ENCODE assay signal across 8 cellular contexts in the genomic region with DNA sequence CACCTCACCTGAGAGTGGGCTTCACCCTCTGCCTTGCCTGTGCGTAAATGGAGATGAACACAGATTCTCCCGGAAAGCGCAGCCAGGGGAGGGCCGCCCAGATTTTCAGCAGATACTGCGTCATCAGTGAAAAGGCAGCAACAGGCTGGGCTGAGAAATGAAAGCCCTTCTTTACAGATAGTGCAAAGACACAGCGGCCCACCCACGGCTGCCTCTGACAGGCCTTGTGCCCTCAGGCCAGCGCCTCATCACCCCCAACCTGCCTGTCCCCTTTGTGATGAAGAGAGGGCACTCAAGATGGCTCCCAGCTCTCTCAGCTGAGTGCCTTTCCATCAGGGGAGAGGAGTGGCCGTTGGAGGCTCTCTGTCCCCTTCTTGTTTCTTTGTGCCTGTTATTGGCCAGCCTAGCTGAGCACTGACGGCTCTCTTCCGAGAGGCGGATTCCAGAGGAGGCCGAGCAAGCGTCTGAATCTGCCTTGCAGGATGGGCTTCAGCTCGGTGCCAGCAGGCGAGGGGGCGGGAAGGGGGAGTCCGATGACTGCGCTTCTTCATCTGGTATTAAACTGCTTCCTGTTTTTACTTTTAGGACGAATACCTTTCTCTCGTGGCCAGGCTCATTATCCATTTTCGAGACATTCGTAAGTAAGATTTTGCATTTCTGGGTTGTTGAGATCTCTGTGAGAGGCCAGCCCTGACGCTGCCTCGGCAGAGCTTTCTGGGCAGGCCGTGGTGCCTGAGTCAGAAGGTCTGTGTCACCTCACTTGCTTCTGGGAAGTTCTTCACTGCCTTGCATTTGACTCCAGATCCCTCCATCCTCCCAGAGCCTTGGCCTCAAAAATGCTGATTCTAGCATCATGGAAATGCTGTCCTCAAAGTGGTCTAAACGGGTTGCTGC. TPM values are rescaled to one million over a fixed set of nuclear protein-coding genes. Genes with fewer than 3 reads are reported as not detected.
DNase-seq lines count a peak whose midpoint lies in the region; ATAC-seq and TF ChIP-seq lines count a peak whose summit lies in the region.

No MANE protein-coding gene starts in this region.

- DNase-seq in CD4-positive, alpha-beta T cell = peak; percentile 32 to 65 (median 54)
- peak; percentile 46 to 49 for DNase-seq in activated CD4-positive, alpha-beta T cell treated with anti-CD3 and anti-CD28 coated beads, Interleukin-2, amount 50 U/mL, for 4 hours
- DNase-seq in effector memory CD4-positive, alpha-beta T cell = peak in 2 of 3 donors; percentile 20 to 49
- DNase-seq in NCI-H1930 (lab: John Stamatoyannopoulos, UW) (no peak), NCI-H524 treated with DMSO at 0.1 percent for 48 hours (lab: John Stamatoyannopoulos, UW) (no peak)

- H3K4me1 ChIP-seq in effector memory CD4-positive, alpha-beta T cell (ENCODE audit: control insufficient read depth, insufficient read depth, low read length, poor library complexity, severe bottlenecking) = peaks cover 85% of the 10 kb centered on the region
- H3K4me1 ChIP-seq in mucosa of rectum (ENCODE audit: control insufficient read depth in 2 of 2, insufficient read depth in 2 of 2, low read length in 2 of 2) (peaks cover 37 to 40% of the 10 kb centered on the region in 2 donors), stomach smooth muscle (ENCODE audit: control insufficient read depth, insufficient read depth, low read length) (peaks cover 55% of the 10 kb centered on the region)

- H3K36me3 Mint-ChIP-seq in CD4-positive, alpha-beta T cell (ENCODE audit: low read depth) = peaks cover 67% of the 10 kb centered on the region

- H3K27me3 Mint-ChIP-seq in CD4-positive, alpha-beta T cell = no peaks in the 10 kb centered on the region

- H3K9ac ChIP-seq in mucosa of rectum (ENCODE audit: low read depth in 1 of 2, low read length in 2 of 2) = peak overlapping the region; percentile 51 to 54
- H3K9ac ChIP-seq in stomach smooth muscle (ENCODE audit: low read length in 2 of 2) = peak overlapping the region; percentile 46 to 55

- no peaks in the 10 kb centered on the region for H3K27me3 ChIP-seq in CD4-positive, alpha-beta T cell (ENCODE audit: control insufficient read depth, insufficient read depth, low read length)
- no peaks in the 10 kb centered on the region for H3K27me3 ChIP-seq in effector memory CD4-positive, alpha-beta T cell (replicated peaks; ENCODE audit: control insufficient read depth, insufficient read depth, low read length, poor library complexity, severe bottlenecking)
- H3K27me3 ChIP-seq in mucosa of rectum (ENCODE audit: control insufficient read depth in 2 of 2, insufficient read depth in 2 of 2, low read length in 2 of 2) (no peaks in the 10 kb centered on the region), stomach smooth muscle (ENCODE audit: control insufficient read depth in 1 of 2, insufficient read depth in 2 of 2, low read length in 2 of 2) (no peaks in the 10 kb centered on the region)

- H3K4me3 Mint-ChIP-seq in CD4-positive, alpha-beta T cell = peak overlapping the region; percentile 87

- POLR2A ChIA-PET in CD4-positive, alpha-beta T cell (lab: Charles Lee) = interaction anchor here (0.7 to 11.1 kb wide), 6 partner anchors 7 to 152 kb away, joined by 3 to 343 read pairs (median 26); a partner anchor contains a TSS

- H3K9me3 ChIP-seq in CD4-positive, alpha-beta T cell (ENCODE audit: control insufficient read depth, low read length) = no peaks in the 10 kb centered on the region
- no peaks in the 10 kb centered on the region for H3K9me3 ChIP-seq in effector memory CD4-positive, alpha-beta T cell (ENCODE audit: control insufficient read depth, low read length)
- H3K9me3 ChIP-seq in mucosa of rectum (ENCODE audit: control insufficient read depth in 2 of 2, low read length in 2 of 2) = no peaks in the 10 kb centered on the region
- no peaks in the 10 kb centered on the region for H3K9me3 ChIP-seq in stomach smooth muscle (ENCODE audit: control insufficient read depth in 2 of 2, low read length in 2 of 2)

- CTCF ChIA-PET in CD4-positive, alpha-beta T cell (lab: Charles Lee) = interaction anchor here (1.1 to 8.5 kb wide), 5 partner anchors 15 to 55 kb away, joined by 3 to 107 read pairs (median 4); a partner anchor contains a TSS

- intact Hi-C loops in CD4-positive, alpha-beta T cell (cut with DNase I, micrococcal nuclease) = loop anchor here (5.0 to 10.0 kb wide), 2 partner anchors 34 to 96 kb away; no protein-coding TSS in a partner anchor

- H3K36me3 ChIP-seq in effector memory CD4-positive, alpha-beta T cell (ENCODE audit: control insufficient read depth, insufficient read depth, low read length) = peaks cover 38% of the 10 kb centered on the region
- peaks cover 20 to 38% of the 10 kb centered on the region in 2 donors for H3K36me3 ChIP-seq in mucosa of rectum (ENCODE audit: control insufficient read depth in 2 of 2, insufficient read depth in 2 of 2, low read length in 2 of 2)
- peaks cover 20 to 32% of the 10 kb centered on the region in 2 donors for H3K36me3 ChIP-seq in stomach smooth muscle (ENCODE audit: control insufficient read depth in 2 of 2, insufficient read depth in 2 of 2, low read length in 2 of 2)

- no peak for TF ChIP-seq CTCF in CD4-positive, alpha-beta T cell (IDR thresholded peaks at IDR 0.05)

- H3K9me3 Mint-ChIP-seq in CD4-positive, alpha-beta T cell = no peaks in the 10 kb centered on the region

- ATAC-seq in CD4-positive, alpha-beta T cell (ENCODE audit: poor library complexity) = peak; percentile 24
- no peak for ATAC-seq in HG02763 (IDR thresholded peaks at IDR 0.05; ENCODE audit: unreplicated experiment)

- peak overlapping the region; percentile 31 for H3K4me3 ChIP-seq in effector memory CD4-positive, alpha-beta T cell (ENCODE audit: insufficient read depth, low read depth, low read length, poor library complexity, severe bottlenecking)
- H3K4me3 ChIP-seq in mucosa of rectum (ENCODE audit: low read length in 2 of 2) = peak overlapping the region in 1 of 2 donors; percentile 38
- peak overlapping the region in 1 of 2 donors; percentile 29 for H3K4me3 ChIP-seq in stomach smooth muscle (ENCODE audit: low read length in 2 of 2)

- peaks cover 85% of the 10 kb centered on the region for H3K4me1 Mint-ChIP-seq in CD4-positive, alpha-beta T cell (ENCODE audit: low read depth)

- H3K27ac Mint-ChIP-seq in CD4-positive, alpha-beta T cell = peak overlapping the region; percentile 92

- peak overlapping the region; percentile 89 for H3K27ac ChIP-seq in CD4-positive, alpha-beta T cell (ENCODE audit: low read depth, low read length)
- H3K27ac ChIP-seq in effector memory CD4-positive, alpha-beta T cell (ENCODE audit: insufficient read depth, low read length, poor library complexity, severe bottlenecking) = peak overlapping the region; percentile 84
- peak overlapping the region; percentile 82 to 84 for H3K27ac ChIP-seq in mucosa of rectum (ENCODE audit: low read depth in 2 of 2, low read length in 2 of 2)
- peak overlapping the region; percentile 79 for H3K27ac ChIP-seq in stomach smooth muscle (ENCODE audit: low read length)

RNA-seq across cellular contexts. Expression of a gene that starts 43.7 kb away (rescaled TPM):
- 100 to 1,000 TPM; 181 to 191 TPM for total RNA-seq in CD4-positive, alpha-beta T cell

RNA-seq across cellular contexts. Expression of a gene that starts 55.5 kb away (rescaled TPM):
- total RNA-seq in CD4-positive, alpha-beta T cell = 10 to 100 TPM; 24.1 to 27.7 TPM

Comparison
In these comparisons a context has a peak if more than half of its experiments do, and no peak if none do; other contexts are left out.
1. DNase-seq: peak in CD4-positive, alpha-beta T cell (10 of 10), activated CD4-positive, alpha-beta T cell treated with anti-CD3 and anti-CD28 coated beads, Interleukin-2, amount 50 U/mL, for 4 hours (2 of 2) and effector memory CD4-positive, alpha-beta T cell (2 of 3); none in NCI-H1930 (0 of 2) and NCI-H524 treated with DMSO at 0.1 percent for 48 hours (single experiment).
2. Peak in every context shown above with its lines, with median percentiles within 50 percentile points of each other: H3K27ac ChIP-seq.